ENCODE assay signal across 8 cellular contexts in genomic region chr4:119628281-119629141, GRCh38. TPM values are rescaled to one million over a fixed set of nuclear protein-coding genes. Genes with fewer than 3 reads are reported as not detected.
A peak's percentile ranks its signal among the peaks of the same experiment; 100 is the strongest.
DNase-seq lines count a peak whose midpoint lies in the region; ATAC-seq and TF ChIP-seq lines count a peak whose summit lies in the region.

Gene PDE5A (minus strand): TSS chr4:119628804. CDS start chr4:119628671, 133 bp downstream.

- H3K27me3 ChIP-seq in CD8-positive, alpha-beta T cell (ENCODE audit: insufficient read depth, low read length), result no peaks in the 10 kb centered on the region
- peaks cover 18% of the 10 kb centered on the region for H3K27me3 ChIP-seq in HL-60 (ENCODE audit: insufficient read depth, poor library complexity, severe bottlenecking)

- no peaks in the 10 kb centered on the region for H3K9me3 ChIP-seq in CD8-positive, alpha-beta T cell (ENCODE audit: low read length)
- no peaks in the 10 kb centered on the region for H3K9me3 ChIP-seq in mucosa of descending colon

- peak within 1 kb of the TSS; percentile 78 for H3K4me3 ChIP-seq in CD8-positive, alpha-beta T cell (ENCODE audit: low read depth, low read length)
- H3K4me3 ChIP-seq in HL-60 (replicated peaks; ENCODE audit: insufficient read depth, low read length) (peak within 1 kb of the TSS; percentile 72), epithelial cell of proximal tubule (ENCODE audit: low read depth, low read length) (peak within 1 kb of the TSS; percentile 73), mucosa of descending colon (peak within 1 kb of the TSS; percentile 57)

- H3K4me1 ChIP-seq in CD8-positive, alpha-beta T cell (ENCODE audit: insufficient read depth, low read length), result peaks cover 9% of the 10 kb centered on the region
- peaks cover 5% of the 10 kb centered on the region for H3K4me1 ChIP-seq in mucosa of descending colon (ENCODE audit: low read depth)

- H3K36me3 ChIP-seq in CD8-positive, alpha-beta T cell (ENCODE audit: insufficient read depth, low read length), result no peaks in the 10 kb centered on the region
- no peaks in the 10 kb centered on the region for H3K36me3 ChIP-seq in mucosa of descending colon (ENCODE audit: low read depth)

- H3K9me3 Mint-ChIP-seq in CD8-positive, alpha-beta T cell, result no peaks in the 10 kb centered on the region

- H3K4me1 Mint-ChIP-seq in CD8-positive, alpha-beta T cell (ENCODE audit: low read depth), result peaks cover 23% of the 10 kb centered on the region

- peak; percentile 74 for TF ChIP-seq CTCF in CD8-positive, alpha-beta T cell (IDR thresholded peaks at IDR 0.05)
- TF ChIP-seq CTCF in GM20000 (IDR thresholded peaks at IDR 0.05; ENCODE audit: extremely low read depth, missing control alignments), result peak; percentile 90
- TF ChIP-seq CTCF in HL-60 (IDR thresholded peaks at IDR 0.05; ENCODE audit: insufficient read depth, low read length), result peak; percentile 19
- TF ChIP-seq CTCF in epithelial cell of proximal tubule (conservative IDR thresholded peaks at IDR 0.05; ENCODE audit: low read depth, low read length), result peak; percentile 54
- peak; percentile 82 for TF ChIP-seq CTCF in mucosa of descending colon (IDR thresholded peaks at IDR 0.05)

- POLR2A ChIA-PET in CD8-positive, alpha-beta T cell (lab: Charles Lee), result no interaction called here

- no peak within 1 kb of the TSS for H3K27ac ChIP-seq in CD8-positive, alpha-beta T cell (ENCODE audit: low read depth, low read length)
- H3K27ac ChIP-seq in HL-60 (replicated peaks), result no peak within 1 kb of the TSS

- intact Hi-C loops in CD8-positive, alpha-beta T cell (cut with DNase I, micrococcal nuclease), result loop anchor here (1.0 to 10.0 kb wide), 9 partner anchors 71 to 1351 kb away; partner anchors contain the start of genes SEC24D (in 1 of the 2) and USP53 (in 1 of the 2)
- intact Hi-C loops in mucosa of descending colon (cut with DNase I, micrococcal nuclease), result loop anchor here (2.0 to 10.0 kb wide), 2 partner anchors 64 to 420 kb away; no protein-coding TSS in a partner anchor

- DNase-seq in CD8-positive, alpha-beta T cell, result peak; percentile 52 to 83 (median 73)
- peak; percentile 87 for DNase-seq in GM20000 (ENCODE audit: low spot score)
- peak; percentile 17 to 71 for DNase-seq in HL-60 (ENCODE audit: low read depth in 1 of 2, low spot score in 1 of 2)
- peak; percentile 44 for DNase-seq in NOMO-1 treated with DMSO at 0.1 percent for 48 hours (lab: John Stamatoyannopoulos, UW; ENCODE audit: unreplicated experiment)
- peak; percentile 70 for DNase-seq in activated T-cell treated with anti-CD3 and anti-CD28 coated beads for 24 hours (ENCODE audit: low read depth)
- no peak for DNase-seq in epithelial cell of proximal tubule (ENCODE audit: low read depth)
- peak; percentile 87 to 94 (median 91) for DNase-seq in mucosa of descending colon
- DNase-seq in stimulated activated CD8-positive, alpha-beta memory T cell treated with anti-CD3 and anti-CD28 coated beads, Interleukin-4, amount 100 ng/mL, for 24 hours (ENCODE audit: low read depth), result peak; percentile 62

- peak within 1 kb of the TSS; percentile 88 for H3K4me3 Mint-ChIP-seq in CD8-positive, alpha-beta T cell

- peak; percentile 76 for ATAC-seq in CD8-positive, alpha-beta T cell
- peak; percentile 91 for ATAC-seq in mucosa of descending colon

- CTCF ChIA-PET in CD8-positive, alpha-beta T cell (lab: Charles Lee), result interaction anchor here (0.7 to 3.1 kb wide), 17 partner anchors 9 to 647 kb away, joined by 3 to 23 read pairs (median 4); no protein-coding TSS in a partner anchor

- peaks cover 7% of the 10 kb centered on the region for H3K27me3 Mint-ChIP-seq in CD8-positive, alpha-beta T cell (ENCODE audit: low read depth)

- peak within 1 kb of the TSS; percentile 71 for H3K27ac Mint-ChIP-seq in CD8-positive, alpha-beta T cell

- H3K36me3 Mint-ChIP-seq in CD8-positive, alpha-beta T cell, result peaks cover 4% of the 10 kb centered on the region

RNA-seq across cellular contexts. Expression of gene PDE5A, which starts in this region (rescaled TPM):
- under 1 TPM; 0.11 to 0.25 TPM for total RNA-seq in CD8-positive, alpha-beta T cell
- total RNA-seq in epithelial cell of proximal tubule (1.2 and 2.1 TPM in 2 replicates), mucosa of descending colon (100 to 1,000 TPM in 1 of 3 donors, 10 to 100 TPM in 2; 35.4 to 131 (median 58.4) TPM)

Comparison
In these comparisons a context has a peak if more than half of its experiments do, and no peak if none do; other contexts are left out.
1. RNA of gene PDE5A (total RNA-seq): 35.4 to 131 TPM in mucosa of descending colon; 1.2 to 2.1 TPM in epithelial cell of proximal tubule and 0.11 to 0.25 TPM in CD8-positive, alpha-beta T cell; every median in the first group is over 10 times any median in the second.
2. Peak in DNase-seq, ATAC-seq and H3K4me3 ChIP-seq in CD8-positive, alpha-beta T cell; RNA of the gene not detected or under 1 TPM.
3. CTCF ChIP-seq: peak in every context shown above with its lines; median percentile 90 in GM20000; 82 in mucosa of descending colon; 74 in CD8-positive, alpha-beta T cell; 54 in epithelial cell of proximal tubule; 19 in HL-60.
4. Peak in every context shown above with its lines, with median percentiles within 50 percentile points of each other: H3K4me3 ChIP-seq.